Comparison of ENCODE assay signal across 1 cellular context in genomic region chr10:124712704-124713407, GRCh38.
TF ChIP-seq lines count a peak whose summit lies in the region.

No MANE protein-coding gene starts in this region.

TF ChIP-seq in HepG2, 621 proteins besides CTCF, POLR2A, EP300 and RAD21 (continued from another document):
- TF ChIP-seq, protein P1, sequence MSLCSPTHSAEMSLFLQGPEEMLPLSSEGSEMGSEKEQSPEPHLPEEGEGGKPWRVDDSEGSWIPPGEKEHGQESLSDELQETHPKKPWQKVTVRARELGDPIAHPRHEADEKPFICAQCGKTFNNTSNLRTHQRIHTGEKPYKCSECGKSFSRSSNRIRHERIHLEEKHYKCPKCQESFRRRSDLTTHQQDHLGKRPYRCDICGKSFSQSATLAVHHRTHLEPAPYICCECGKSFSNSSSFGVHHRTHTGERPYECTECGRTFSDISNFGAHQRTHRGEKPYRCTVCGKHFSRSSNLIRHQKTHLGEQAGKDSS (CRISPR knock-in tag; IDR thresholded peaks at IDR 0.05; ENCODE audit: borderline replicate concordance, low read depth), result peak; percentile 68; the same call in 1 of the 2 replicates
- TF ChIP-seq ZNF350 (CRISPR knock-in tag; IDR thresholded peaks at IDR 0.05; ENCODE audit: borderline replicate concordance, low read depth) (0 out of 2 replicates have a peak, but pooled peaks have one; percentile 43), MEIS2 (CRISPR knock-in tag; IDR thresholded peaks at IDR 0.05) (0 out of 2 replicates have a peak, but pooled peaks have one; percentile 26), ZNF225 (CRISPR knock-in tag; IDR thresholded peaks at IDR 0.05) (0 out of 2 replicates have a peak, but pooled peaks have one; percentile 55), JARID2 (CRISPR knock-in tag; IDR thresholded peaks at IDR 0.05; ENCODE audit: insufficient replicate concordance) (no peak), SRY (CRISPR knock-in tag; IDR thresholded peaks at IDR 0.05) (no peak), SMARCC2 (IDR thresholded peaks at IDR 0.05) (no peak), HOXA3 (CRISPR knock-in tag; IDR thresholded peaks at IDR 0.05) (0 out of 2 replicates have a peak, but pooled peaks have one; percentile 27), HNF4G (IDR thresholded peaks at IDR 0.05; ENCODE audit: borderline replicate concordance, low read depth, low read length) (0 out of 2 replicates have a peak, but pooled peaks have one; percentile 10), HNF4G (CRISPR knock-in tag; IDR thresholded peaks at IDR 0.05; ENCODE audit: borderline replicate concordance, low read depth) (no peak), ATF3 (CRISPR knock-in tag; IDR thresholded peaks at IDR 0.05) (peak; percentile 24; the same call in 1 of the 2 replicates), GPN1 (CRISPR knock-in tag; IDR thresholded peaks at IDR 0.05; ENCODE audit: borderline replicate concordance) (no peak), TCF7 (IDR thresholded peaks at IDR 0.05; ENCODE audit: low read depth) (peak; percentile 23; the same call in 1 of the 2 replicates), GTF3A (CRISPR knock-in tag; conservative IDR thresholded peaks at IDR 0.05) (no peak), FOXK1 (CRISPR knock-in tag; IDR thresholded peaks at IDR 0.05; ENCODE audit: borderline replicate concordance, low read depth) (peak; percentile 67; the same call in 1 of the 2 replicates), MED1 (CRISPR knock-in tag; IDR thresholded peaks at IDR 0.05) (peak; percentile 66), ZNF746 (CRISPR knock-in tag; IDR thresholded peaks at IDR 0.05) (0 out of 2 replicates have a peak, but pooled peaks have one; percentile 29), ZBTB25 (CRISPR knock-in tag; IDR thresholded peaks at IDR 0.05) (no peak)
- TF ChIP-seq, protein P2, sequence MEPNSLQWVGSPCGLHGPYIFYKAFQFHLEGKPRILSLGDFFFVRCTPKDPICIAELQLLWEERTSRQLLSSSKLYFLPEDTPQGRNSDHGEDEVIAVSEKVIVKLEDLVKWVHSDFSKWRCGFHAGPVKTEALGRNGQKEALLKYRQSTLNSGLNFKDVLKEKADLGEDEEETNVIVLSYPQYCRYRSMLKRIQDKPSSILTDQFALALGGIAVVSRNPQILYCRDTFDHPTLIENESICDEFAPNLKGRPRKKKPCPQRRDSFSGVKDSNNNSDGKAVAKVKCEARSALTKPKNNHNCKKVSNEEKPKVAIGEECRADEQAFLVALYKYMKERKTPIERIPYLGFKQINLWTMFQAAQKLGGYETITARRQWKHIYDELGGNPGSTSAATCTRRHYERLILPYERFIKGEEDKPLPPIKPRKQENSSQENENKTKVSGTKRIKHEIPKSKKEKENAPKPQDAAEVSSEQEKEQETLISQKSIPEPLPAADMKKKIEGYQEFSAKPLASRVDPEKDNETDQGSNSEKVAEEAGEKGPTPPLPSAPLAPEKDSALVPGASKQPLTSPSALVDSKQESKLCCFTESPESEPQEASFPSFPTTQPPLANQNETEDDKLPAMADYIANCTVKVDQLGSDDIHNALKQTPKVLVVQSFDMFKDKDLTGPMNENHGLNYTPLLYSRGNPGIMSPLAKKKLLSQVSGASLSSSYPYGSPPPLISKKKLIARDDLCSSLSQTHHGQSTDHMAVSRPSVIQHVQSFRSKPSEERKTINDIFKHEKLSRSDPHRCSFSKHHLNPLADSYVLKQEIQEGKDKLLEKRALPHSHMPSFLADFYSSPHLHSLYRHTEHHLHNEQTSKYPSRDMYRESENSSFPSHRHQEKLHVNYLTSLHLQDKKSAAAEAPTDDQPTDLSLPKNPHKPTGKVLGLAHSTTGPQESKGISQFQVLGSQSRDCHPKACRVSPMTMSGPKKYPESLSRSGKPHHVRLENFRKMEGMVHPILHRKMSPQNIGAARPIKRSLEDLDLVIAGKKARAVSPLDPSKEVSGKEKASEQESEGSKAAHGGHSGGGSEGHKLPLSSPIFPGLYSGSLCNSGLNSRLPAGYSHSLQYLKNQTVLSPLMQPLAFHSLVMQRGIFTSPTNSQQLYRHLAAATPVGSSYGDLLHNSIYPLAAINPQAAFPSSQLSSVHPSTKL (CRISPR knock-in tag; IDR thresholded peaks at IDR 0.05), result peak; percentile 69
- TF ChIP-seq, protein P3, sequence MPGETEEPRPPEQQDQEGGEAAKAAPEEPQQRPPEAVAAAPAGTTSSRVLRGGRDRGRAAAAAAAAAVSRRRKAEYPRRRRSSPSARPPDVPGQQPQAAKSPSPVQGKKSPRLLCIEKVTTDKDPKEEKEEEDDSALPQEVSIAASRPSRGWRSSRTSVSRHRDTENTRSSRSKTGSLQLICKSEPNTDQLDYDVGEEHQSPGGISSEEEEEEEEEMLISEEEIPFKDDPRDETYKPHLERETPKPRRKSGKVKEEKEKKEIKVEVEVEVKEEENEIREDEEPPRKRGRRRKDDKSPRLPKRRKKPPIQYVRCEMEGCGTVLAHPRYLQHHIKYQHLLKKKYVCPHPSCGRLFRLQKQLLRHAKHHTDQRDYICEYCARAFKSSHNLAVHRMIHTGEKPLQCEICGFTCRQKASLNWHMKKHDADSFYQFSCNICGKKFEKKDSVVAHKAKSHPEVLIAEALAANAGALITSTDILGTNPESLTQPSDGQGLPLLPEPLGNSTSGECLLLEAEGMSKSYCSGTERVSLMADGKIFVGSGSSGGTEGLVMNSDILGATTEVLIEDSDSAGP (CRISPR knock-in tag; IDR thresholded peaks at IDR 0.05; ENCODE audit: borderline replicate concordance), result peak; percentile 18; the same call in 1 of the 2 replicates
